12 cellular contexts compared by ENCODE assay signal in the genomic region with DNA sequence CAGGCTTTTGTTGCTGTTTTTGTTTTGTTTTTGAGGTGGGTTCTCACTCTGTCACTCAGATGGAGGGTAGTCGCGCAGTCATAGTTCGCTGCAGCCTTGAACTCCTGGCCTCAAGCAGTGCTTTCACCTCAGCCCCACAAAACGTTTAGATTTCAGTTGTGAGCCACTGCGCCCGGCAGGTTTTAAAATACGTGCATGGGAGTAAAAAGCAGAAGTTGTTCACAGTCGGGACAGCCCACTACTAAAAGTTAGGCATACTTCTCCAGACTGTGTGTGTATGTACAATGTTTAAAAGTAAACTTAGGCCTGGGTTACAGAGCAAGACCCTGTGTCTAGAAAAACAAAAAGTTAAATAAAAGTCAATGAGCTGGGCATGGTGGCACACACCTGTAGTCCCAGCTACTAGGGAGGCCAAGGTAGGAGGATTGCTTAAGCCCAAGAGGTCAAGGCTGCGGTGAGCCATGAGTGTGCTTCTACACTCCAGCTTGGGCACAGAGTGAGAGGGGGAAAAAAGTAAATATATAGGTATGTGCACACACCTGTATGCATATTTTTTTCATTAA. TPM values are rescaled to one million over a fixed set of nuclear protein-coding genes. Genes with fewer than 3 reads are reported as not detected.
DNase-seq lines count a peak whose midpoint lies in the region; ATAC-seq, FAIRE-seq and TF ChIP-seq lines count a peak whose summit lies in the region.
"Had no signal": no experiment of that assay in that cellular context is flagged by ENCODE, and none has a peak within 500 bp of the region (broad histone marks: within the 10 kb centered on the region; RNA-seq: fewer than 3 reads in every experiment).

No MANE protein-coding gene starts in this region.

- H3K4me1 Mint-ChIP-seq in T-cell (peaks cover 82 to 95% (median 91%) of the 10 kb centered on the region in 3 donors), MCF 10A (ENCODE audit: insufficient read depth, unreplicated experiment) (peaks cover 39% of the 10 kb centered on the region)

- DNase-seq in AML-193 (lab: John Stamatoyannopoulos, UW) (peak; percentile 23 to 38), GM12891 (ENCODE audit: insufficient read length, low spot score) (no peak), T-cell (peak in 1 of 34 experiments; percentile 16), left lung (no peak), MCF 10A (ENCODE audit: unreplicated experiment) (no peak), SHP77 (lab: John Stamatoyannopoulos, UW) (no peak)
- DNase-seq in stimulated activated naive CD4-positive, alpha-beta T cell treated with Interleukin-2 at 50 U/mL for 16 hours (lab: John Stamatoyannopoulos, UW) = no peak
- DNase-seq: NCI-H2107; stimulated activated CD4-positive, alpha-beta T cell treated with anti-CD3 and anti-CD28 coated beads, Interleukin-4, amount 100 ng/mL, for 24 hours; thyroid gland had no signal

- POLR2A ChIA-PET in T-cell (lab: Charles Lee) = no interaction called here
- POLR2A ChIA-PET in MCF 10A (lab: Yijun Ruan, JAX) = no interaction called here

- peaks cover 44% of the 10 kb centered on the region for H3K36me3 Mint-ChIP-seq in T-cell
- peaks cover 74% of the 10 kb centered on the region for H3K36me3 Mint-ChIP-seq in MCF 10A (ENCODE audit: insufficient read depth, unreplicated experiment)

- peaks cover 54 to 95% of the 10 kb centered on the region in 2 donors for H3K4me1 ChIP-seq in left lung

- no TSS peak for BruUV-seq in MCF 10A (replicated peaks; lab: Mats Ljungman, UMichigan)

- ATAC-seq in T-cell (replicated peaks in 1 of 4) (no peak), left lung (peak; percentile 12), GM18858 (IDR thresholded peaks at IDR 0.05; ENCODE audit: unreplicated experiment) (no peak)

- intact Hi-C loops in left lung (cut with DNase I) (no loop called here), MCF 10A (cut with micrococcal nuclease) (no loop called here)

- no peaks in the 10 kb centered on the region for H3K9me3 ChIP-seq in left lung
- H3K9me3 ChIP-seq: thyroid gland had no signal

- CTCF ChIA-PET in T-cell (lab: Charles Lee) (interaction anchor here in 1 of 2 donors (1.4 kb wide), 2 partner anchors 9 to 58 kb away, joined by 4 to 5 read pairs; no protein-coding TSS in a partner anchor), MCF 10A (lab: Yijun Ruan, JAX) (interaction anchor here (0.6 kb wide), 1 partner anchor 1537 kb away, joined by 4 read pairs; no protein-coding TSS in a partner anchor)

- H3K36me3 ChIP-seq in left lung = peaks cover 0 to 63% of the 10 kb centered on the region in 2 donors

- no peak for FAIRE-seq in GM12891 (lab: Jason Lieb, UNC)

- peak overlapping the region; percentile 67 to 68 for H3K27ac Mint-ChIP-seq in T-cell
- no peak overlapping the region for H3K27ac Mint-ChIP-seq in MCF 10A (ENCODE audit: low read depth, unreplicated experiment)

- H3K9me3 Mint-ChIP-seq in T-cell = no peaks in the 10 kb centered on the region
- no peaks in the 10 kb centered on the region for H3K9me3 Mint-ChIP-seq in MCF 10A (ENCODE audit: unreplicated experiment)

- TF ChIP-seq CTCF in left lung (IDR thresholded peaks at IDR 0.05) (no peak), MCF 10A (IDR thresholded peaks at IDR 0.05; ENCODE audit: unreplicated experiment) (no peak)

- peak overlapping the region; percentile 10 to 31 (median 17) for H3K4me3 Mint-ChIP-seq in T-cell
- no peak overlapping the region for H3K4me3 Mint-ChIP-seq in MCF 10A (ENCODE audit: unreplicated experiment)

- no peaks in the 10 kb centered on the region for H3K27me3 Mint-ChIP-seq in T-cell
- H3K27me3 Mint-ChIP-seq in MCF 10A (ENCODE audit: insufficient read depth, unreplicated experiment) = no peaks in the 10 kb centered on the region

- no peaks in the 10 kb centered on the region for H3K27me3 ChIP-seq in left lung
- H3K27me3 ChIP-seq: thyroid gland had no signal

- H3K4me3 ChIP-seq in left lung = no peak overlapping the region
- H3K4me3 ChIP-seq: thyroid gland had no signal

- peak overlapping the region; percentile 0 to 64 for H3K27ac ChIP-seq in left lung
- H3K27ac ChIP-seq: epithelial cell of prostate, thyroid gland had no signal

- no peak for TF ChIP-seq POLR2A in GM12891 (IDR thresholded peaks at IDR 0.05; ENCODE audit: low read depth, low read length)

TF ChIP-seq in GM12891, 5 proteins besides CTCF, POLR2A, EP300 and RAD21:
- TF ChIP-seq PAX5 (IDR thresholded peaks at IDR 0.05; ENCODE audit: insufficient read depth, low read length, severe bottlenecking) = no peak
- peak; percentile 35; the same call in 1 of the 2 replicates for TF ChIP-seq SPI1 (IDR thresholded peaks at IDR 0.05; ENCODE audit: low read depth, low read length)
TF ChIP-seq in GM12891: peak in this region for 1.

RNA-seq across cellular contexts. Expression of a gene that starts 6.1 kb away (rescaled TPM):
- polyA plus RNA-seq in GM12891 (2012; ENCODE audit: low read depth, missing spikeins) = 52.4 TPM
- 100 to 1,000 TPM; 164 to 203 (median 195) TPM for total RNA-seq in T-cell
- total RNA-seq in left lung = 10 to 100 TPM; 63.7 to 92.2 TPM
- total RNA-seq in MCF 10A (2022) = 135 and 137 TPM in 2 replicates

RNA-seq across cellular contexts. Expression of a gene that starts 6.4 kb away (rescaled TPM):
- polyA plus RNA-seq in GM12891 (2012; ENCODE audit: low read depth, missing spikeins) = 33.3 TPM
- total RNA-seq in T-cell (100 to 1,000 TPM; 222 to 253 (median 237) TPM), left lung (10 to 100 TPM; 62.0 to 75.9 TPM), MCF 10A (2022) (98.6 and 118 TPM in 2 replicates)

RNA-seq across cellular contexts. Expression of a gene that starts 51.3 kb away (rescaled TPM):
- polyA plus RNA-seq in GM12891 (2012; ENCODE audit: low read depth, missing spikeins) = 61.8 TPM
- 10 to 100 TPM; 29.3 to 64.5 (median 57.0) TPM for total RNA-seq in T-cell
- total RNA-seq in left lung = 10 to 100 TPM; 46.7 to 63.3 TPM
- 51.5 and 73.0 TPM in 2 replicates for total RNA-seq in MCF 10A (2022)

RNA-seq across cellular contexts. Expression of a gene that starts 51.8 kb away (rescaled TPM):
- polyA plus RNA-seq in GM12891 (2012; ENCODE audit: low read depth, missing spikeins) = 2.5 TPM
- total RNA-seq in T-cell (1 to 10 TPM; 3.2 to 6.1 (median 4.4) TPM), left lung (10 to 100 TPM in 1 of 2 donors, 1 to 10 TPM in 1; 5.8 to 10.4 TPM), MCF 10A (2022) (4.1 and 5.5 TPM in 2 replicates)

Comparison
In these comparisons a context has a peak if more than half of its experiments do, and no peak if none do; other contexts are left out.
1. DNase-seq: peak in AML-193 (2 of 2); none in GM12891 (single experiment), left lung (0 of 2), stimulated activated naive CD4-positive, alpha-beta T cell treated with Interleukin-2 at 50 U/mL for 16 hours (single experiment), MCF 10A (single experiment) and SHP77 (0 of 2).